In the genomic region with DNA sequence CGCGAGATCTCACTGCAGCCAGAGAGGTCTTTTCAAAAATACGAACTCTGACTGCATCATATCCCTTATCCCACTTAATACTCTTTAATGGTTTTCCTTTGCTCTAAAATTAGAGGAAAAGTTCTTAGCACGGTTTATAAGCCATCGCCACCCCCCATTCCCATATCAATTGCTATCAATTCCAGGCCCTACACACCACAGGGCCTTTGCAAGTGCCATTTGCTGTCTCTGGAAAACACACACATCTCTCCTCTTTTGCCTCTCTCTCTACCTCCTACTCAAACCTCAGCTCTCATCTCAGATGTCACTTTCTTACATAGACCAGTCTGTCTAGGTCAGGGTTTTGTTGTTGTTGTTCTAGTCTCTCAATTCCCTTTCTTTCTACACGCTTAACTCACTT, we compare ENCODE assay signal across 28 cellular contexts.
"Had no signal": no experiment of that assay in that cellular context is flagged by ENCODE, and none has a peak within 500 bp of the region (broad histone marks: within the 10 kb centered on the region; RNA-seq: fewer than 3 reads in every experiment).

No MANE protein-coding gene starts in this region.

- H3K36me3 Mint-ChIP-seq: activated naive CD8-positive, alpha-beta T cell treated with anti-CD3 and anti-CD28 coated beads, Interleukin-2, amount 10 ng/mL, durations not matched to agents 7 days and 5 days had no signal

- H3K27me3 ChIP-seq: ascending aorta, breast epithelium had no signal

- H3K36me3 ChIP-seq: ascending aorta, breast epithelium had no signal

- H3K4me1 ChIP-seq: ascending aorta had no signal

- H3K27ac ChIP-seq: ascending aorta, breast epithelium, RWPE1, WERI-Rb-1 had no signal

- H3K4me3 Mint-ChIP-seq: activated CD4-positive, alpha-beta T cell treated with anti-CD3 and anti-CD28 coated beads, Interleukin-2, amount 10 ng/mL, durations not matched to agents 24 days and 14 days; activated CD8-positive, alpha-beta T cell treated with anti-CD3 and anti-CD28 coated beads for 36 hours; activated naive CD4-positive, alpha-beta T cell treated with anti-CD3 and anti-CD28 coated beads, Interleukin-2, amount 50 U/mL, for 24 hours; activated naive CD8-positive, alpha-beta T cell treated with anti-CD3 and anti-CD28 coated beads, Interleukin-2, amount 10 ng/mL, durations not matched to agents 7 days and 5 days had no signal

- H3K9me3 ChIP-seq: ascending aorta, breast epithelium had no signal

- H3K4me3 ChIP-seq: ascending aorta, breast epithelium had no signal

- H3K27ac Mint-ChIP-seq: activated CD4-positive, alpha-beta T cell treated with anti-CD3 and anti-CD28 coated beads, Interleukin-2, amount 10 ng/mL, durations not matched to agents 24 days and 14 days; activated CD8-positive, alpha-beta T cell treated with anti-CD3 and anti-CD28 coated beads for 36 hours; activated naive CD4-positive, alpha-beta T cell treated with anti-CD3 and anti-CD28 coated beads, Interleukin-2, amount 50 U/mL, for 24 hours; activated naive CD8-positive, alpha-beta T cell treated with anti-CD3 and anti-CD28 coated beads, Interleukin-2, amount 10 ng/mL, durations not matched to agents 7 days and 5 days; activated T-helper 2 cell treated with anti-CD3 and anti-CD28 coated beads, Interferon-gamma antibody, Interleukin-2, Interleukin-4, amounts not matched to agents 10 μg/mL and 5 μg/mL and 100 μg/mL, durations not matched to agents 14 hours and 24 hours and 36 hours had no signal

- H3K9me3 Mint-ChIP-seq: activated CD4-positive, alpha-beta T cell treated with anti-CD3 and anti-CD28 coated beads, Interleukin-2, amount 10 ng/mL, durations not matched to agents 24 days and 14 days; activated CD8-positive, alpha-beta T cell treated with anti-CD3 and anti-CD28 coated beads for 36 hours; activated naive CD4-positive, alpha-beta T cell treated with anti-CD3 and anti-CD28 coated beads, Interleukin-2, amount 50 U/mL, for 24 hours; activated T-helper 2 cell treated with anti-CD3 and anti-CD28 coated beads, Interferon-gamma antibody, Interleukin-2, Interleukin-4, amounts not matched to agents 10 μg/mL and 5 μg/mL and 100 μg/mL, durations not matched to agents 14 hours and 24 hours and 36 hours had no signal

- DNase-seq: activated CD4-positive, alpha-beta T cell treated with anti-CD3 and anti-CD28 coated beads, Interleukin-2, amount 10 ng/mL, durations not matched to agents 24 days and 14 days; activated CD4-positive, alpha-beta T cell treated with anti-CD3 and anti-CD28 coated beads, Interleukin-2, amount 50 U/mL, for 4 hours; activated CD8-positive, alpha-beta T cell treated with anti-CD3 and anti-CD28 coated beads for 36 hours; activated gamma-delta T cell; activated naive CD4-positive, alpha-beta T cell treated with Interleukin-2 at 50 U/mL for 16 hours; activated naive CD8-positive, alpha-beta T cell treated with anti-CD3 and anti-CD28 coated beads, Interleukin-2, amount 10 ng/mL, durations not matched to agents 7 days and 5 days; activated T-cell treated with anti-CD3 and anti-CD28 coated beads, Interleukin-2, amount 50 U/mL, for 1 hour; amygdala; Karpas-422; KBM-7; NCI-H1105 treated with DMSO at 0.1 percent for 48 hours; NCI-H1436; NCI-H1694 treated with DMSO at 0.1 percent for 48 hours; NCI-H2029; NCI-H345; NCI-H524 treated with DMSO at 0.1 percent for 48 hours; PC-3; SIG-M5; T-helper 1 cell; T1000; WERI-Rb-1 had no signal

- ATAC-seq: activated CD8-positive, alpha-beta T cell treated with anti-CD3 and anti-CD28 coated beads for 36 hours; PC-3; Right ventricle myocardium inferior; SK-N-SH treated with all-trans-retinoic acid at 6 μM for 48 hours had no signal

- H3K27me3 Mint-ChIP-seq: activated naive CD4-positive, alpha-beta T cell treated with anti-CD3 and anti-CD28 coated beads, Interleukin-2, amount 50 U/mL, for 24 hours had no signal
